1 cellular context compared by ENCODE assay signal in the genomic region with DNA sequence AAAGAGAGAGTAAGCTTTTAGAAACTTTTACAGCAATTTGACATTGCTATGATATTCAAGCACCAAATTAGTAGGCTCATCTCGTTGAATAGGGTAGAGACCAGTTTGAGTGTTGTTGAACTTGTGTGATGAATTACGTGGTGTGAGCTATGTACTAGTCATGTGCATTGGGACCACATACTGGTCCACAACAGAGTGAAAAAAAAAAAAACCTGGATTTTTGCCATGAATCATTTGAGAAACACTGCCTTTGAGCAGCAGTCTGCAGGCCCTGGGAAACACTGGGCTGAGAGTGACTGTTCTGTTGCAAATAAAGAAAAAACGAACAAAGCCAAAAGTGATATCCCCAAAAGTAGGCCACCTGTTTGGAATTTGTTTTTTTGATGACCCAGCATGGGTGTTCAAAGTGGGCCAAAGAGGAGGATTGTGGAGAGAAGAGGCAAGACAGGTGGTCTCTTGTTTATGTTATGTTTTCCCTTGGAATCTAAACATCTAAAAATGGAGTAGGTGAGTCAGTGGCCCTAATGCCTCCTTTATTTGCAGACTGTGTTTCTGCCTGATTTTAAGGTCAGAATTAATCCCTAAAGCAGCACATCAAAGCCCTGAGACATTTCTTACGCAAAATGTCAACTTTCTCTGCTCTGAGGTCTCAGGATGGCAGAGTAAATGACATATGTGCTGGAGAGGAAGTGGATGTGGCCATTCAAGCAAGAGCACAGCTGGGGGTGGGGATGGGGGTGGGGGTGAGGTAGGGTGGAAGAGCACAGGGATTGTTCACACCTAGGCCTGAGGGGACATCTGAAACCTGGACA.
TF ChIP-seq lines count a peak whose summit lies in the region.

No MANE protein-coding gene starts in this region.

TF ChIP-seq in IMR-90, 13 proteins besides CTCF, POLR2A, EP300 and RAD21:
- peak; percentile 57; the same call in 1 of the 2 replicates for TF ChIP-seq BHLHE40 (IDR thresholded peaks at IDR 0.05; ENCODE audit: low read depth, low read length)
- TF ChIP-seq, protein P1, sequence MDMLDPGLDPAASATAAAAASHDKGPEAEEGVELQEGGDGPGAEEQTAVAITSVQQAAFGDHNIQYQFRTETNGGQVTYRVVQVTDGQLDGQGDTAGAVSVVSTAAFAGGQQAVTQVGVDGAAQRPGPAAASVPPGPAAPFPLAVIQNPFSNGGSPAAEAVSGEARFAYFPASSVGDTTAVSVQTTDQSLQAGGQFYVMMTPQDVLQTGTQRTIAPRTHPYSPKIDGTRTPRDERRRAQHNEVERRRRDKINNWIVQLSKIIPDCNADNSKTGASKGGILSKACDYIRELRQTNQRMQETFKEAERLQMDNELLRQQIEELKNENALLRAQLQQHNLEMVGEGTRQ (IDR thresholded peaks at IDR 0.05; ENCODE audit: low read depth, low read length), result no peak
